Comparison of ENCODE assay signal across 8 cellular contexts in genomic region chr3:10142707-10143560, GRCh38. TPM values are rescaled to one million over a fixed set of nuclear protein-coding genes. Genes with fewer than 3 reads are reported as not detected.
DNase-seq lines count a peak whose midpoint lies in the region; ATAC-seq lines count a peak whose summit lies in the region.

No MANE protein-coding gene starts in this region.

- peak overlapping the region; percentile 95 for H3K27ac ChIP-seq in CD4-positive, CD25-positive, alpha-beta regulatory T cell (ENCODE audit: insufficient read depth, low read length, poor library complexity, severe bottlenecking)

- peaks cover 0 to 5% (median 0%) of the 10 kb centered on the region in 7 donors for H3K9me3 Mint-ChIP-seq in CD4-positive, CD25-positive, alpha-beta regulatory T cell
- peaks cover 0 to 2% (median 0%) of the 10 kb centered on the region in 3 donors for H3K9me3 Mint-ChIP-seq in IgD-negative memory B cell
- no peaks in the 10 kb centered on the region for H3K9me3 Mint-ChIP-seq in activated naive CD4-positive, alpha-beta T cell treated with anti-CD3 and anti-CD28 coated beads for 36 hours

- ATAC-seq in CD4-positive, CD25-positive, alpha-beta regulatory T cell (ENCODE audit: low read depth in 2 of 2): no peak
- ATAC-seq in stimulated activated naive CD8-positive, alpha-beta T cell treated with anti-CD3 and anti-CD28 coated beads, Interleukin-15, Interleukin-2, amounts not matched to agents 100 U/mL and 50 U/mL, for 24 hours: no peak
- no peak for ATAC-seq in HG03460 (IDR thresholded peaks at IDR 0.05; ENCODE audit: unreplicated experiment)

- H3K36me3 Mint-ChIP-seq in CD4-positive, CD25-positive, alpha-beta regulatory T cell: peaks cover 13% of the 10 kb centered on the region
- peaks cover 8% of the 10 kb centered on the region for H3K36me3 Mint-ChIP-seq in IgD-negative memory B cell
- peaks cover 24% of the 10 kb centered on the region for H3K36me3 Mint-ChIP-seq in activated naive CD4-positive, alpha-beta T cell treated with anti-CD3 and anti-CD28 coated beads for 36 hours (ENCODE audit: low read depth)

- H3K9me3 ChIP-seq in CD4-positive, CD25-positive, alpha-beta regulatory T cell (ENCODE audit: control insufficient read depth in 2 of 2, low read length in 2 of 2): no peaks in the 10 kb centered on the region

- peaks cover 5% of the 10 kb centered on the region for H3K27me3 Mint-ChIP-seq in CD4-positive, CD25-positive, alpha-beta regulatory T cell
- H3K27me3 Mint-ChIP-seq in IgD-negative memory B cell: no peaks in the 10 kb centered on the region
- H3K27me3 Mint-ChIP-seq in activated naive CD4-positive, alpha-beta T cell treated with anti-CD3 and anti-CD28 coated beads for 36 hours (ENCODE audit: low read depth): no peaks in the 10 kb centered on the region

- peaks cover 29% of the 10 kb centered on the region for H3K4me1 ChIP-seq in CD4-positive, CD25-positive, alpha-beta regulatory T cell (ENCODE audit: control insufficient read depth, insufficient read depth, low read length, poor library complexity, severe bottlenecking)

- H3K36me3 ChIP-seq in CD4-positive, CD25-positive, alpha-beta regulatory T cell (ENCODE audit: control insufficient read depth, insufficient read depth, low read length): peaks cover 11% of the 10 kb centered on the region

- peak overlapping the region; percentile 91 for H3K4me3 ChIP-seq in CD4-positive, CD25-positive, alpha-beta regulatory T cell (ENCODE audit: low read depth, low read length)
- H3K4me3 ChIP-seq in iPS-11a (ENCODE audit: low read depth, low read length): peak overlapping the region; percentile 69

- peak in 1 of 3 donors; percentile 31 for DNase-seq in CD4-positive, CD25-positive, alpha-beta regulatory T cell
- peak; percentile 48 for DNase-seq in activated naive CD4-positive, alpha-beta T cell treated with anti-CD3 and anti-CD28 coated beads for 36 hours
- peak; percentile 18 for DNase-seq in stimulated activated naive CD8-positive, alpha-beta T cell treated with anti-CD3 and anti-CD28 coated beads, Interleukin-15, Interleukin-2, amounts not matched to agents 100 U/mL and 50 U/mL, for 24 hours
- no peak for DNase-seq in NCI-H1105 treated with DMSO at 0.1 percent for 48 hours (lab: John Stamatoyannopoulos, UW)
- no peak for DNase-seq in effector CD8-positive, alpha-beta T cell (lab: John Stamatoyannopoulos, UW)

- H3K4me1 Mint-ChIP-seq in CD4-positive, CD25-positive, alpha-beta regulatory T cell: peaks cover 5 to 43% (median 24%) of the 10 kb centered on the region in 4 donors
- peaks cover 23 to 26% (median 23%) of the 10 kb centered on the region in 3 donors for H3K4me1 Mint-ChIP-seq in IgD-negative memory B cell
- peaks cover 32% of the 10 kb centered on the region for H3K4me1 Mint-ChIP-seq in activated naive CD4-positive, alpha-beta T cell treated with anti-CD3 and anti-CD28 coated beads for 36 hours (ENCODE audit: low read depth)

- CTCF ChIA-PET in activated naive CD4-positive, alpha-beta T cell treated with anti-CD3 and anti-CD28 coated beads for 36 hours (lab: Charles Lee): interaction anchor here (0.5 to 1.2 kb wide), 3 partner anchors 30 to 120 kb away, joined by 3 to 6 read pairs (median 3); no protein-coding TSS in a partner anchor

- intact Hi-C loops in activated naive CD4-positive, alpha-beta T cell treated with anti-CD3 and anti-CD28 coated beads for 36 hours (cut with micrococcal nuclease): loop anchor here (2.0 to 5.0 kb wide), 3 partner anchors 22 to 251 kb away; partner anchors contain the start of genes IRAK2 and JAGN1

- no peaks in the 10 kb centered on the region for H3K27me3 ChIP-seq in CD4-positive, CD25-positive, alpha-beta regulatory T cell (ENCODE audit: control insufficient read depth, insufficient read depth, low read length)

- H3K4me3 Mint-ChIP-seq in CD4-positive, CD25-positive, alpha-beta regulatory T cell: peak overlapping the region; percentile 90 to 99 (median 96)
- H3K4me3 Mint-ChIP-seq in IgD-negative memory B cell: peak overlapping the region; percentile 92 to 100 (median 98)
- peak overlapping the region; percentile 84 for H3K4me3 Mint-ChIP-seq in activated naive CD4-positive, alpha-beta T cell treated with anti-CD3 and anti-CD28 coated beads for 36 hours

- peak overlapping the region; percentile 80 to 95 (median 91) for H3K27ac Mint-ChIP-seq in CD4-positive, CD25-positive, alpha-beta regulatory T cell
- peak overlapping the region; percentile 98 to 100 (median 99) for H3K27ac Mint-ChIP-seq in IgD-negative memory B cell
- H3K27ac Mint-ChIP-seq in activated naive CD4-positive, alpha-beta T cell treated with anti-CD3 and anti-CD28 coated beads for 36 hours: peak overlapping the region; percentile 87

RNA-seq across cellular contexts. Expression of gene VHL, which starts 1.4 kb away (rescaled TPM):
- total RNA-seq in CD4-positive, CD25-positive, alpha-beta regulatory T cell: 76.6 TPM
- polyA plus RNA-seq in CD4-positive, CD25-positive, alpha-beta regulatory T cell: 10 to 100 TPM in 3 of 4 donors, 1 to 10 TPM in 1; 5.9 to 17.3 (median 12.1) TPM
- polyA plus RNA-seq in IgD-negative memory B cell: 47.3 TPM
- total RNA-seq in activated naive CD4-positive, alpha-beta T cell treated with anti-CD3 and anti-CD28 coated beads for 36 hours: 10 to 100 TPM; 51.5 to 54.0 TPM

RNA-seq across cellular contexts. Expression of gene IRAK2, which starts 21.8 kb away (rescaled TPM):
- total RNA-seq in CD4-positive, CD25-positive, alpha-beta regulatory T cell: 3.6 TPM
- 1 to 10 TPM in 3 of 4 donors, under 1 TPM in 1; 0.68 to 3.7 (median 2.8) TPM for polyA plus RNA-seq in CD4-positive, CD25-positive, alpha-beta regulatory T cell
- polyA plus RNA-seq in IgD-negative memory B cell: 8.4 TPM
- total RNA-seq in activated naive CD4-positive, alpha-beta T cell treated with anti-CD3 and anti-CD28 coated beads for 36 hours: 1 to 10 TPM; 6.4 to 6.9 TPM

RNA-seq across cellular contexts. Expression of gene BRK1, which starts 27.5 kb away (rescaled TPM):
- 61.9 TPM for total RNA-seq in CD4-positive, CD25-positive, alpha-beta regulatory T cell
- 100 to 1,000 TPM; 229 to 275 (median 252) TPM for polyA plus RNA-seq in CD4-positive, CD25-positive, alpha-beta regulatory T cell
- 221 TPM for polyA plus RNA-seq in IgD-negative memory B cell
- 10 to 100 TPM; 73.6 to 73.7 TPM for total RNA-seq in activated naive CD4-positive, alpha-beta T cell treated with anti-CD3 and anti-CD28 coated beads for 36 hours

RNA-seq across cellular contexts. Expression of gene FANCD2OS, which starts 34.9 kb away (rescaled TPM):
- total RNA-seq in CD4-positive, CD25-positive, alpha-beta regulatory T cell: not detected
- polyA plus RNA-seq in CD4-positive, CD25-positive, alpha-beta regulatory T cell: not detected
- not detected for polyA plus RNA-seq in IgD-negative memory B cell
- not detected for total RNA-seq in activated naive CD4-positive, alpha-beta T cell treated with anti-CD3 and anti-CD28 coated beads for 36 hours

Comparison
In these comparisons a context has a peak if more than half of its experiments do, and no peak if none do; other contexts are left out.
1. DNase-seq: peak in activated naive CD4-positive, alpha-beta T cell treated with anti-CD3 and anti-CD28 coated beads for 36 hours (single experiment) and stimulated activated naive CD8-positive, alpha-beta T cell treated with anti-CD3 and anti-CD28 coated beads, Interleukin-15, Interleukin-2, amounts not matched to agents 100 U/mL and 50 U/mL, for 24 hours (single experiment); none in NCI-H1105 treated with DMSO at 0.1 percent for 48 hours (single experiment) and effector CD8-positive, alpha-beta T cell (single experiment).
2. Peak in every context shown above with its lines, with median percentiles within 50 percentile points of each other: H3K27ac Mint-ChIP-seq and H3K4me3 Mint-ChIP-seq.